Comparison of ENCODE assay signal across 8 cellular contexts in genomic region chr17:7191571-7192270, GRCh38.
DNase-seq lines count a peak whose midpoint lies in the region; ATAC-seq and TF ChIP-seq lines count a peak whose summit lies in the region.

No MANE protein-coding gene starts in this region.

- no peak overlapping the region for H3K4me3 ChIP-seq in fibroblast of mammary gland (ENCODE audit: control insufficient read depth, low read depth, low read length)

- TF ChIP-seq CTCF in fibroblast of mammary gland (conservative IDR thresholded peaks at IDR 0.05; ENCODE audit: control insufficient read depth, insufficient read depth, low read depth, low read length) = no peak

- peak; percentile 41 for DNase-seq in activated T-cell treated with anti-CD3 and anti-CD28 coated beads, Interleukin-2, amount 50 U/mL, for 1 hour
- DNase-seq in activated T-cell treated with anti-CD3 and anti-CD28 coated beads for 4 hours (no peak), OCI-M1 (lab: John Stamatoyannopoulos, UW) (peak; percentile 38), fibroblast of mammary gland (ENCODE audit: low read depth) (peak; percentile 37), activated gamma-delta T cell (lab: John Stamatoyannopoulos, UW) (no peak)
- DNase-seq in stimulated activated CD8-positive, alpha-beta memory T cell treated with anti-CD3 and anti-CD28 coated beads, Interleukin-4, amount 100 ng/mL, for 48 hours = peak; percentile 54

- ATAC-seq in HG02852 (IDR thresholded peaks at IDR 0.05; ENCODE audit: unreplicated experiment) (no peak), GM21619 (IDR thresholded peaks at IDR 0.05; ENCODE audit: unreplicated experiment) (no peak)

Comparison
In these comparisons a context has a peak if more than half of its experiments do, and no peak if none do; other contexts are left out.
1. DNase-seq: peak in activated T-cell treated with anti-CD3 and anti-CD28 coated beads, Interleukin-2, amount 50 U/mL, for 1 hour (single experiment), OCI-M1 (single experiment), fibroblast of mammary gland (single experiment) and stimulated activated CD8-positive, alpha-beta memory T cell treated with anti-CD3 and anti-CD28 coated beads, Interleukin-4, amount 100 ng/mL, for 48 hours (single experiment); none in activated T-cell treated with anti-CD3 and anti-CD28 coated beads for 4 hours (single experiment) and activated gamma-delta T cell (single experiment).